In genomic region chr16:89383095-89384003, GRCh38 we compare ENCODE assay signal across 8 cellular contexts.
DNase-seq lines count a peak whose midpoint lies in the region; ATAC-seq and TF ChIP-seq lines count a peak whose summit lies in the region.

No MANE protein-coding gene starts in this region.

- H3K4me2 ChIP-seq in fibroblast of lung (ENCODE audit: extremely low read depth, insufficient read depth, low read length): peak overlapping the region; percentile 48

- H3K36me3 Mint-ChIP-seq in T-helper 17 cell (ENCODE audit: low read depth) (no peaks in the 10 kb centered on the region), progenitor cell of endocrine pancreas (ENCODE audit: insufficient read depth) (no peaks in the 10 kb centered on the region)

- H3K4me1 ChIP-seq in fibroblast of lung (ENCODE audit: control insufficient read depth, extremely low read depth, insufficient read depth, low read length): peaks cover 7% of the 10 kb centered on the region

- peak; percentile 38 for DNase-seq in HEK293T (ENCODE audit: extremely low spot score)
- no peak for DNase-seq in T-helper 17 cell
- DNase-seq in fibroblast of lung (ENCODE audit: low read depth in 2 of 2): peak in 1 of 2 donors; percentile 45
- DNase-seq in progenitor cell of endocrine pancreas (ENCODE audit: low spot score, unreplicated experiment): peak; percentile 21
- no peak for DNase-seq in NCI-H774 (lab: John Stamatoyannopoulos, UW)
- no peak for DNase-seq in stimulated activated naive CD4-positive, alpha-beta T cell (lab: John Stamatoyannopoulos, UW)

- no peaks in the 10 kb centered on the region for H3K9me3 ChIP-seq in T-helper 17 cell (ENCODE audit: control insufficient read depth, low read length, poor library complexity, severe bottlenecking)
- H3K9me3 ChIP-seq in fibroblast of lung (ENCODE audit: control insufficient read depth, insufficient read depth, low read depth, low read length): no peaks in the 10 kb centered on the region

- no peaks in the 10 kb centered on the region for H3K36me3 ChIP-seq in fibroblast of lung (ENCODE audit: control insufficient read depth, insufficient read depth, low read length)

- H2AFZ ChIP-seq in fibroblast of lung (ENCODE audit: low read length): no peak overlapping the region

- CTCF ChIA-PET in HEK293T (lab: Yijun Ruan, JAX): interaction anchor here (0.5 to 1.3 kb wide), 2 partner anchors 9 to 32 kb away, joined by 3 to 6 read pairs; no protein-coding TSS in a partner anchor

- POLR2A ChIA-PET in HEK293T (lab: Yijun Ruan, JAX): interaction anchor here (1.8 kb wide), 1 partner anchor 9 kb away, joined by 5 read pairs; no protein-coding TSS in a partner anchor

- TF ChIP-seq CTCF in fibroblast of lung (conservative IDR thresholded peaks at IDR 0.05 in 1 of 2, IDR thresholded peaks at IDR 0.05 in 1 of 2; ENCODE audit: low read depth in 1 of 2, low read length in 2 of 2): peak in 1 of 2 donors; percentile 19
- TF ChIP-seq CTCF in progenitor cell of endocrine pancreas (IDR thresholded peaks at IDR 0.05; ENCODE audit: unreplicated experiment): peak; percentile 14

- H3K79me2 ChIP-seq in fibroblast of lung (ENCODE audit: control insufficient read depth, insufficient read depth, low read length): peaks cover 95% of the 10 kb centered on the region

- H3K4me3 Mint-ChIP-seq in T-helper 17 cell (peak overlapping the region; percentile 79), progenitor cell of endocrine pancreas (ENCODE audit: low read depth) (no peak overlapping the region)

- peaks cover 8% of the 10 kb centered on the region for H4K20me1 ChIP-seq in fibroblast of lung (ENCODE audit: control insufficient read depth, extremely low read depth, insufficient read depth, low read length)

- H3K27ac ChIP-seq in fibroblast of lung (ENCODE audit: insufficient read depth, low read length): peak overlapping the region; percentile 41

- peak overlapping the region; percentile 30 for H3K9ac ChIP-seq in fibroblast of lung (ENCODE audit: insufficient read depth, low read length)

- peak overlapping the region; percentile 87 for H3K27ac Mint-ChIP-seq in T-helper 17 cell
- peak overlapping the region; percentile 97 for H3K27ac Mint-ChIP-seq in progenitor cell of endocrine pancreas

- H3K4me1 Mint-ChIP-seq in T-helper 17 cell: peaks cover 62% of the 10 kb centered on the region
- peaks cover 38% of the 10 kb centered on the region for H3K4me1 Mint-ChIP-seq in progenitor cell of endocrine pancreas (ENCODE audit: low read depth)

- H3K27me3 ChIP-seq in fibroblast of lung (ENCODE audit: control insufficient read depth, insufficient read depth, low read length): no peaks in the 10 kb centered on the region

- no peaks in the 10 kb centered on the region for H3K9me3 Mint-ChIP-seq in progenitor cell of endocrine pancreas (ENCODE audit: low read depth)

- peak; percentile 53 for ATAC-seq in T-helper 17 cell
- ATAC-seq in GM19324 (IDR thresholded peaks at IDR 0.05; ENCODE audit: low FRiP score, unreplicated experiment): no peak
- no peak for ATAC-seq in HG02588 (IDR thresholded peaks at IDR 0.05; ENCODE audit: unreplicated experiment)

- no peak overlapping the region for H3K4me3 ChIP-seq in fibroblast of lung (replicated peaks in 1 of 4; ENCODE audit: control extremely low read depth in 1 of 4, insufficient read depth in 1 of 4, low read depth in 3 of 4, low read length in 4 of 4)

- H3K27me3 Mint-ChIP-seq in T-helper 17 cell (no peaks in the 10 kb centered on the region), progenitor cell of endocrine pancreas (no peaks in the 10 kb centered on the region)

TF ChIP-seq in HEK293T, 16 proteins besides CTCF, POLR2A, EP300 and RAD21:
- TF ChIP-seq L3MBTL2 (conservative IDR thresholded peaks at IDR 0.05): no peak
- no peak for TF ChIP-seq FOXA1 (IDR thresholded peaks at IDR 0.05)
- no peak for TF ChIP-seq BHLHE40 (IDR thresholded peaks at IDR 0.05; ENCODE audit: borderline replicate concordance)
- no peak for TF ChIP-seq SUZ12 (IDR thresholded peaks at IDR 0.05)
- no peak for TF ChIP-seq FOXK2 (IDR thresholded peaks at IDR 0.05)
- no peak for TF ChIP-seq CTBP1 (IDR thresholded peaks at IDR 0.05; ENCODE audit: borderline replicate concordance)
- no peak for TF ChIP-seq SP1 (IDR thresholded peaks at IDR 0.05)
- TF ChIP-seq ZNF384 (IDR thresholded peaks at IDR 0.05): no peak
- no peak for TF ChIP-seq LEF1 (IDR thresholded peaks at IDR 0.05; ENCODE audit: borderline replicate concordance)
- no peak for TF ChIP-seq NFRKB (IDR thresholded peaks at IDR 0.05)
- no peak for TF ChIP-seq FOXM1 (IDR thresholded peaks at IDR 0.05; ENCODE audit: borderline replicate concordance)
- TF ChIP-seq ELF4 (IDR thresholded peaks at IDR 0.05): no peak

Comparison
In these comparisons a context has a peak if more than half of its experiments do, and no peak if none do; other contexts are left out.
1. DNase-seq: peak in HEK293T (single experiment) and progenitor cell of endocrine pancreas (single experiment); none in T-helper 17 cell (0 of 3), NCI-H774 (single experiment) and stimulated activated naive CD4-positive, alpha-beta T cell (0 of 6).